2 cellular contexts compared by ENCODE assay signal in the genomic region with DNA sequence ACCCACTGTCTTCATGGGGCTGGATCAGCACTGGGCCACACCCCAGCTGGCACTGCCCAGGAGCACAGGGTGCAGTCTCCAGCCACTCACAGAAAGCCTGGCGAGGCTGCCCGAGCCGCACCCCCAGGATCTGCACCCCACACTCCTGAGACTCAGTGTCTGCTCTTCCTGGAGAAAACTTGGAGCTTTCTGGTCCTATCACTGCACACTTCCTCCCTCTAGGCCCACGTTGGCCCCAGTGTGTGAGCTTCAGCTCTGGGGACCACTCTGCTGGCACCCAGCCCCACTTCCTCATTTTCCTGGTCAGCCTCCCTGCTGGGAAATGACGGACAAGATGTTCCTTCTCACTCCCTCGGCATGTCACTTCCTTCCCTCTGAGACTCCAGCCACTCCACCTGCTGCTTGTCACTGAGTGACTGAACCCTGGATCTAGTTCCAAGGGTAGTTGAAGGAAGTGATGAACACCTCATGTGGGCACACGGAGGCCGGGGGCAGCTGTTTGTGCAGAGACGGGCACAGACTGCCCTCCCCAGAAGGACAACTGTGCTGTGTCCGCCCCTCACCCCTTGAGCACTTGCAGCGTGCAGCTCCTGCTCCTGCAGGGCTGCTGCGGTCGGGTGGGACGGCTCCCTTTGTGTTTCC.
A peak's percentile ranks its signal among the peaks of the same experiment; 100 is the strongest.
TF ChIP-seq lines count a peak whose summit lies in the region.

No MANE protein-coding gene starts in this region.

TF ChIP-seq in GM23338, 12 proteins besides CTCF, POLR2A, EP300 and RAD21:
- no peak for TF ChIP-seq EZH2phosphoT487 (IDR thresholded peaks at IDR 0.05; ENCODE audit: unreplicated experiment)
- no peak for TF ChIP-seq STAT1 (IDR thresholded peaks at IDR 0.05; ENCODE audit: unreplicated experiment)
- no peak for TF ChIP-seq POLR2AphosphoS5 (IDR thresholded peaks at IDR 0.05; ENCODE audit: low read depth)
- no peak for TF ChIP-seq JUNB (IDR thresholded peaks at IDR 0.05; ENCODE audit: unreplicated experiment)
- TF ChIP-seq NANOG (IDR thresholded peaks at IDR 0.05; ENCODE audit: borderline replicate concordance): no peak

TF ChIP-seq in K562, 482 proteins besides CTCF, POLR2A, EP300 and RAD21:
- no peak for TF ChIP-seq CBX8 (IDR thresholded peaks at IDR 0.05; ENCODE audit: borderline replicate concordance, extremely low read depth, low read depth, low read length, poor library complexity, severe bottlenecking)
- peak; percentile 94 for TF ChIP-seq SPI1 (IDR thresholded peaks at IDR 0.05; ENCODE audit: borderline replicate concordance, low read depth, low read length)
- no peak for TF ChIP-seq THRA (IDR thresholded peaks at IDR 0.05)
